ENCODE assay signal across 9 cellular contexts in the genomic region with DNA sequence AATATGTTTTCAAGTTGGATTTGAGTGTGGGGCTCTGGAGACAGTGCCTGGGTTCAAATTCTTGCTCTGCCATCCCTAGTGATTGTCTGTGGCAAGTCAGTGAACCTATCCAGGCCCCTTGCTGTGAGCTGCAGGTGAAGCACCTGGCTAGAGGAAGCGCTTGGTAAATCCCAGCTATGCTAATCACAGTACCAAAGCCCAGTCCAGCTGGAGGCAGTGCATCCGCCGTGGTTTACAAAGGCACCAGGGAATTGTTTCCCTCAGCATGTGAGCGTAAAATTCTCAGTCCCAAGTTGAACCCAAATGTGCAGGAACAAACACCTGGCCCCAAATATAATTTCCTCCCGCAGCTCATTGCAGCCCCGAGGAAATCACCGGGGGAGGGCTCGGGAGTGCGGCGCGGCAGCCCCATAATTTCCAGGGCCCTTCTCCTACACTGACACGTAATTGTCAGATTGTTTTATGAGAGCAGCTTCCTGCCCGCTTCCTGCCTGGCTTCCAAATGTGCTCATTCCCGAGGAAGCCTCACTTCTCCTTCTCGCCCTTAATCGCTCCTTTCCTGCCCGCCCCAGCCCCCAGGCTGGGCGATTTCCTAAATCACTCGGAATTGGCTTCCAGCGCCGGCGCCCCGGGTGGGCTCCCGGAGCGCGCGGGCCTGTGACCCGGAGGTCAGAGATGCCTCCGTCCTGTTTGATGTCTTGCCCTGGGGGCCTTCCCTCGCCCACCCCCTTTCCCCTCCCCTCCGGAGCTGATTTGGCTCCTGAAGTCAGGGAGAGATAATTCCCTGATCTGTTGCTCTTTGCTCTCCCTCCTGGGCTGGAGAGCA.
DNase-seq lines count a peak whose midpoint lies in the region; ATAC-seq and TF ChIP-seq lines count a peak whose summit lies in the region.
"Had no signal": no experiment of that assay in that cellular context is flagged by ENCODE, and none has a peak within 500 bp of the region (broad histone marks: within the 10 kb centered on the region; RNA-seq: fewer than 3 reads in every experiment).

No MANE protein-coding gene starts in this region.

- H3K4me2 ChIP-seq in SK-N-SH (peak overlapping the region; percentile 61; the same call in 1 of the 2 replicates), OCI-LY7 (ENCODE audit: low read length) (no peak overlapping the region)

- intact Hi-C loops in left ventricle myocardium superior (cut with micrococcal nuclease) (no loop called here), OCI-LY7 (cut with micrococcal nuclease; ENCODE audit: unreplicated experiment) (no loop called here)

- H2AFZ ChIP-seq in SK-N-SH (ENCODE audit: low read depth) (peak overlapping the region; percentile 63), OCI-LY7 (ENCODE audit: low read length) (no peak overlapping the region)

- BruUV-seq in OCI-LY7 (replicated peaks; lab: Mats Ljungman, UMichigan): no TSS peak

- H3K36me3 ChIP-seq in HEK293 (ENCODE audit: control insufficient read depth in 2 of 2, insufficient read depth in 1 of 2, low read length in 2 of 2) (no peaks in the 10 kb centered on the region), SK-N-SH (replicated peaks in 1 of 2; ENCODE audit: control insufficient read depth in 1 of 2, insufficient read depth in 2 of 2, low read length in 1 of 2) (no peaks in the 10 kb centered on the region), OCI-LY7 (ENCODE audit: insufficient read depth, low read length) (no peaks in the 10 kb centered on the region)

- H3K4me3 ChIP-seq in HEK293 (ENCODE audit: low read depth, low read length) (peak overlapping the region; percentile 11; the same call in 1 of the 2 replicates), SK-N-SH (ENCODE audit: low read depth in 2 of 2, low read length in 1 of 2) (peak overlapping the region; percentile 9 to 30; a peak in 2 of 4 replicates), skeletal muscle cell (ENCODE audit: low read depth, low read length) (peak overlapping the region; percentile 18), OCI-LY7 (ENCODE audit: low read depth, low read length, poor library complexity, severe bottlenecking) (no peak overlapping the region)
- H3K4me3 ChIP-seq: lung had no signal

- no peaks in the 10 kb centered on the region for H4K20me1 ChIP-seq in SK-N-SH (ENCODE audit: insufficient read depth)
- no peaks in the 10 kb centered on the region for H4K20me1 ChIP-seq in OCI-LY7 (ENCODE audit: insufficient read depth, low read length)

- no peak; the same call in 1 of the 2 replicates for TF ChIP-seq RAD21 in SK-N-SH (IDR thresholded peaks at IDR 0.05; ENCODE audit: low read length)

- peak; percentile 60 for ATAC-seq in left ventricle myocardium superior
- no peak for ATAC-seq in HG02798 (IDR thresholded peaks at IDR 0.05; ENCODE audit: poor library complexity, unreplicated experiment)

- no peak for TF ChIP-seq CTCF in HEK293 (tag by site-specific recombination; IDR thresholded peaks at IDR 0.05)
- TF ChIP-seq CTCF in SK-N-SH (IDR thresholded peaks at IDR 0.05): no peak
- no peak for TF ChIP-seq CTCF in OCI-LY7 (conservative IDR thresholded peaks at IDR 0.05; ENCODE audit: low read length)

- H3K27ac ChIP-seq in HEK293 (ENCODE audit: extremely low read depth, low read depth, low read length) (no peak overlapping the region; the same call in 1 of the 2 replicates), SK-N-SH (ENCODE audit: low read depth in 2 of 2, low read length in 1 of 2) (peak overlapping the region in 1 of 2 experiments; percentile 53; a peak in 2 of 4 replicates), OCI-LY7 (ENCODE audit: low read depth, low read length, poor library complexity, severe bottlenecking) (no peak overlapping the region)

- H3K9ac ChIP-seq in SK-N-SH: no peak overlapping the region

- CTCF ChIA-PET in HEK293 (lab: Yijun Ruan, JAX): interaction anchor here (0.6 to 4.3 kb wide), 7 partner anchors 7 to 400 kb away, joined by 3 to 29 read pairs (median 7); no protein-coding TSS in a partner anchor
- CTCF ChIA-PET in SK-N-SH (lab: Yijun Ruan, JAX): interaction anchor here (0.8 to 6.7 kb wide), 15 partner anchors 25 to 418 kb away, joined by 3 to 117 read pairs (median 5); partner anchors contain the start of gene SPRY4
- CTCF ChIA-PET in OCI-LY7 (lab: Charles Lee; ENCODE audit: unreplicated experiment): no interaction called here

- no peak for TF ChIP-seq EP300 in SK-N-SH (IDR thresholded peaks at IDR 0.05; ENCODE audit: borderline replicate concordance in 1 of 2, low read depth in 1 of 2, low read length in 1 of 2)

- H3K9me2 ChIP-seq in SK-N-SH (no peaks in the 10 kb centered on the region), OCI-LY7 (ENCODE audit: insufficient read depth, low read length) (no peaks in the 10 kb centered on the region)

- H3K27me3 ChIP-seq in SK-N-SH (ENCODE audit: insufficient read depth): no peaks in the 10 kb centered on the region

- H3K9me3 ChIP-seq in HEK293 (ENCODE audit: control insufficient read depth, insufficient read depth, low read depth, low read length) (no peaks in the 10 kb centered on the region), SK-N-SH (no peaks in the 10 kb centered on the region), OCI-LY7 (ENCODE audit: low read length) (no peaks in the 10 kb centered on the region)

- DNase-seq in SK-N-SH (peak; percentile 66), left ventricle myocardium superior (peak; percentile 39), skeletal muscle cell (ENCODE audit: low read depth) (no peak), NCI-H1694 (lab: John Stamatoyannopoulos, UW) (no peak), OCI-LY7 (ENCODE audit: low spot score) (no peak)
- DNase-seq in central memory CD4-positive, alpha-beta T cell: no peak

- H3K4me1 ChIP-seq in HEK293 (ENCODE audit: control insufficient read depth, insufficient read depth, low read length) (peaks cover 2% of the 10 kb centered on the region; the same call in 1 of the 2 replicates), SK-N-SH (ENCODE audit: control insufficient read depth in 1 of 2, insufficient read depth in 2 of 2, low read depth in 1 of 2, low read length in 1 of 2) (peaks cover 14 to 21% of the 10 kb centered on the region in 2 experiments; a peak in 3 of 4 replicates), OCI-LY7 (ENCODE audit: insufficient read depth, low read length, poor library complexity, severe bottlenecking) (no peaks in the 10 kb centered on the region)

- H3K79me2 ChIP-seq in SK-N-SH (ENCODE audit: insufficient read depth): no peaks in the 10 kb centered on the region
- no peaks in the 10 kb centered on the region for H3K79me2 ChIP-seq in OCI-LY7 (ENCODE audit: insufficient read depth, low read depth, low read length)

- H3F3A ChIP-seq in SK-N-SH (replicated peaks; ENCODE audit: insufficient read depth): peaks cover 13% of the 10 kb centered on the region

- POLR2A ChIA-PET in HEK293 (lab: Yijun Ruan, JAX) (no interaction called here), SK-N-SH (lab: Yijun Ruan, JAX) (interaction anchor here (0.7 to 1.3 kb wide), 3 partner anchors 138 to 224 kb away, joined by 3 read pairs; no protein-coding TSS in a partner anchor), OCI-LY7 (lab: Charles Lee) (no interaction called here)

- WGBS in SK-N-SH (ENCODE audit: low lambda C conversion rate): 40% methylated on average over 27 of the region's 31 CpGs

TF ChIP-seq in HEK293, 187 proteins besides CTCF, POLR2A, EP300 and RAD21 (continues in another document):
- TF ChIP-seq YY1 (tag by site-specific recombination; IDR thresholded peaks at IDR 0.05) (no peak), ZNF16 (tag by site-specific recombination; IDR thresholded peaks at IDR 0.05; ENCODE audit: low read depth) (no peak), ZIC2 (tag by site-specific recombination; IDR thresholded peaks at IDR 0.05) (0 out of 2 replicates have a peak, but pooled peaks have one; percentile 80), ZNF366 (tag by site-specific recombination; conservative IDR thresholded peaks at IDR 0.05) (no peak), TRIM28 (IDR thresholded peaks at IDR 0.05; ENCODE audit: borderline replicate concordance, low read length) (peak; percentile 56; the same call in 1 of the 2 replicates), OSR2 (tag by site-specific recombination; IDR thresholded peaks at IDR 0.05) (peak; percentile 69), ZNF292 (tag by site-specific recombination; IDR thresholded peaks at IDR 0.05; ENCODE audit: borderline replicate concordance, low read depth) (no peak), FEZF1 (tag by site-specific recombination; IDR thresholded peaks at IDR 0.05) (peak; percentile 26; the same call in 1 of the 2 replicates), ZNF664 (tag by site-specific recombination; IDR thresholded peaks at IDR 0.05) (no peak), ZNF768 (tag by site-specific recombination; IDR thresholded peaks at IDR 0.05) (no peak), ZNF394 (tag by site-specific recombination; IDR thresholded peaks at IDR 0.05; ENCODE audit: borderline replicate concordance) (0 out of 2 replicates have a peak, but pooled peaks have one; percentile 42), SETDB1 (IDR thresholded peaks at IDR 0.05; ENCODE audit: insufficient read length, low read length) (no peak)

TF ChIP-seq in SK-N-SH, 30 proteins besides CTCF, POLR2A, EP300 and RAD21:
- TF ChIP-seq, protein P1, sequence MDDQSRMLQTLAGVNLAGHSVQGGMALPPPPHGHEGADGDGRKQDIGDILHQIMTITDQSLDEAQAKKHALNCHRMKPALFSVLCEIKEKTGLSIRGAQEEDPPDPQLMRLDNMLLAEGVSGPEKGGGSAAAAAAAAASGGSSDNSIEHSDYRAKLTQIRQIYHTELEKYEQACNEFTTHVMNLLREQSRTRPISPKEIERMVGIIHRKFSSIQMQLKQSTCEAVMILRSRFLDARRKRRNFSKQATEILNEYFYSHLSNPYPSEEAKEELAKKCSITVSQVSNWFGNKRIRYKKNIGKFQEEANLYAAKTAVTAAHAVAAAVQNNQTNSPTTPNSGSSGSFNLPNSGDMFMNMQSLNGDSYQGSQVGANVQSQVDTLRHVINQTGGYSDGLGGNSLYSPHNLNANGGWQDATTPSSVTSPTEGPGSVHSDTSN (IDR thresholded peaks at IDR 0.05): 0 out of 2 replicates have a peak, but pooled peaks have one; percentile 29
- TF ChIP-seq NRF1 (IDR thresholded peaks at IDR 0.05; ENCODE audit: low read depth, low read length): no peak

Comparison
In these comparisons a context has a peak if more than half of its experiments do, and no peak if none do; other contexts are left out.
1. DNase-seq: peak in SK-N-SH (single experiment) and left ventricle myocardium superior (single experiment); none in skeletal muscle cell (single experiment), NCI-H1694 (single experiment), central memory CD4-positive, alpha-beta T cell (single experiment) and OCI-LY7 (single experiment).